In the genomic region with DNA sequence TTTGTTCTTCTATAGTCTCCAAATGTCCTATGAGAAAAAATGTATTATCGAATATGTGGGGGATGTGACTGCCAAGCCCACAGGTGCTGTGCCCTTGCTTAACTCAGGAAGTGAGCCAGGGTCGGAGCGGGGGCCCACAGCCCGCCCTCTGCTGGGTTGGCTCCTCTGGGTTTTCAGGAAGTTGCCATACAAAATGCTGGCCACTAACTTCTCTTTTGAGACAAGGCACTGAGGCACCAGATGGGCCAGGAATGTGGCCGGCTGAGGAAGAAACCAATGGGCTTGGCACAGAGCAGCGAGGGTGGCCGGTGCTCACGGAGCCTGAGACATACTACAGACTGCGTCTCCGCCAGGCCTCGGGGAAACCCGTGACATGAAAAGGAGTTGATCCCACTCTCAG, we compare ENCODE assay signal across 10 cellular contexts. TPM values are rescaled to one million over a fixed set of nuclear protein-coding genes. Genes with fewer than 3 reads are reported as not detected.
DNase-seq lines count a peak whose midpoint lies in the region; ATAC-seq and TF ChIP-seq lines count a peak whose summit lies in the region.
"Had no signal": no experiment of that assay in that cellular context is flagged by ENCODE, and none has a peak within 500 bp of the region (broad histone marks: within the 10 kb centered on the region; RNA-seq: fewer than 3 reads in every experiment).

No MANE protein-coding gene starts in this region.

- H3K4me3 Mint-ChIP-seq in activated T-cell treated with anti-CD3 and anti-CD28 coated beads, Interleukin-2, amount 50 U/mL, for 72 hours: peak overlapping the region in 1 of 2 donors; percentile 33
- H3K4me3 Mint-ChIP-seq in mesothelial cell of epicardium (no peak overlapping the region), HFFc6 (no peak overlapping the region)

- 55 to 86% methylated on average over 4 to 12 of the region's 12 CpGs for WGBS in transverse colon (ENCODE audit: low coverage in 1 of 2), 2 donors

- H3K27me3 ChIP-seq in transverse colon: no peaks in the 10 kb centered on the region
- H3K27me3 ChIP-seq in SJCRH30: no peaks in the 10 kb centered on the region

- no peak for TF ChIP-seq EP300 in transverse colon (IDR thresholded peaks at IDR 0.05; ENCODE audit: low read depth)

- H3K9me3 Mint-ChIP-seq in activated T-cell treated with anti-CD3 and anti-CD28 coated beads, Interleukin-2, amount 50 U/mL, for 72 hours: no peaks in the 10 kb centered on the region
- H3K9me3 Mint-ChIP-seq in mesothelial cell of epicardium (no peaks in the 10 kb centered on the region), HFFc6 (no peaks in the 10 kb centered on the region)

- H3K36me3 ChIP-seq in transverse colon (peaks cover 0 to 12% (median 6%) of the 10 kb centered on the region in 4 donors), SJCRH30 (peaks cover 2% of the 10 kb centered on the region; the same call in 1 of the 2 replicates)

- H3K4me1 ChIP-seq in transverse colon (peaks cover 0 to 56% (median 7%) of the 10 kb centered on the region in 4 donors), SJCRH30 (peaks cover 10% of the 10 kb centered on the region)

- ATAC-seq in activated T-cell treated with anti-CD3 and anti-CD28 coated beads, Interleukin-2, amount 50 U/mL, for 72 hours (replicated peaks in 1 of 2): no peak

- DNase-seq in activated T-cell treated with anti-CD3 and anti-CD28 coated beads, Interleukin-2, amount 50 U/mL, for 72 hours: no peak
- DNase-seq in activated T-cell treated with anti-CD3 and anti-CD28 coated beads, Interleukin-2, amount 50 U/mL, for 48 hours: no peak
- DNase-seq in cerebellar cortex (ENCODE audit: low spot score) (peak; percentile 95), mesothelial cell of epicardium (ENCODE audit: low spot score in 2 of 2, unreplicated experiment in 2 of 2) (no peak), transverse colon (peak; percentile 30), NCI-H524 (lab: John Stamatoyannopoulos, UW) (no peak), HFFc6 (no peak), SJCRH30 (no peak)
- DNase-seq: GM23248; stimulated activated CD4-positive, alpha-beta T cell treated with anti-CD3 and anti-CD28 coated beads, Interleukin-4, amount 100 ng/mL, for 1 hour had no signal

- no peaks in the 10 kb centered on the region for H3K27me3 Mint-ChIP-seq in activated T-cell treated with anti-CD3 and anti-CD28 coated beads, Interleukin-2, amount 50 U/mL, for 72 hours (ENCODE audit: low read depth)
- no peaks in the 10 kb centered on the region for H3K27me3 Mint-ChIP-seq in mesothelial cell of epicardium (ENCODE audit: low read depth)
- H3K27me3 Mint-ChIP-seq in HFFc6 (ENCODE audit: insufficient read depth): no peaks in the 10 kb centered on the region

- peak overlapping the region; percentile 86 for H3K27ac Mint-ChIP-seq in activated T-cell treated with anti-CD3 and anti-CD28 coated beads, Interleukin-2, amount 50 U/mL, for 72 hours
- H3K27ac Mint-ChIP-seq in mesothelial cell of epicardium: peak overlapping the region; percentile 1
- no peak overlapping the region for H3K27ac Mint-ChIP-seq in HFFc6

- intact Hi-C loops in transverse colon (cut with DNase I; ENCODE audit: low total_unique reads): no loop called here

- H3K36me3 Mint-ChIP-seq in activated T-cell treated with anti-CD3 and anti-CD28 coated beads, Interleukin-2, amount 50 U/mL, for 72 hours (ENCODE audit: insufficient read depth in 2 of 2): peaks cover 9 to 34% of the 10 kb centered on the region in 2 donors
- H3K36me3 Mint-ChIP-seq in mesothelial cell of epicardium (peaks cover 18% of the 10 kb centered on the region), HFFc6 (ENCODE audit: low read depth) (peaks cover 14% of the 10 kb centered on the region)

- H3K4me3 ChIP-seq in transverse colon (no peak overlapping the region), SJCRH30 (no peak overlapping the region)
- H3K4me3 ChIP-seq: GM23248 had no signal

- H3K9me3 ChIP-seq in transverse colon (no peaks in the 10 kb centered on the region), SJCRH30 (replicated peaks) (no peaks in the 10 kb centered on the region)

- in situ Hi-C loops in transverse colon (cut with MboI; ENCODE audit: low pct_ligation_motif_present in 1 of 4, low pct_unique_long_range_greater_than_20kb in 1 of 4, low sequenced_read_pairs in 3 of 4): no loop called here

- TF ChIP-seq CTCF in mesothelial cell of epicardium (IDR thresholded peaks at IDR 0.05; ENCODE audit: unreplicated experiment) (no peak), transverse colon (IDR thresholded peaks at IDR 0.05) (no peak), HFFc6 (IDR thresholded peaks at IDR 0.05) (no peak)

- H3K4me1 Mint-ChIP-seq in activated T-cell treated with anti-CD3 and anti-CD28 coated beads, Interleukin-2, amount 50 U/mL, for 72 hours (ENCODE audit: low read depth): peaks cover 73% of the 10 kb centered on the region
- H3K4me1 Mint-ChIP-seq in mesothelial cell of epicardium: peaks cover 12% of the 10 kb centered on the region
- peaks cover 8% of the 10 kb centered on the region for H3K4me1 Mint-ChIP-seq in HFFc6 (ENCODE audit: low read depth)

- TF ChIP-seq POLR2A in transverse colon (IDR thresholded peaks at IDR 0.05): no peak

- peak overlapping the region; percentile 28 to 54 (median 34) for H3K27ac ChIP-seq in transverse colon
- H3K27ac ChIP-seq in SJCRH30: no peak overlapping the region; the same call in 1 of the 2 replicates
- H3K27ac ChIP-seq: GM23248 had no signal

RNA-seq across cellular contexts. Expression of a gene that starts 58.9 kb away (rescaled TPM):
- total RNA-seq in activated T-cell treated with anti-CD3 and anti-CD28 coated beads, Interleukin-2, amount 50 U/mL, for 72 hours: 10 to 100 TPM; 30.0 to 37.7 TPM
- total RNA-seq in mesothelial cell of epicardium (40.7 to 43.0 TPM (median 42.0 TPM) in 3 replicates), transverse colon (100 to 1,000 TPM in 1 of 4 donors, 10 to 100 TPM in 3; 41.0 to 110 (median 50.0) TPM)
- total RNA-seq in HFFc6 (2021; fragmentation: NEBNext Ultra II Directional; extraction: Animal tissue kit (Norgen Biotek cat#: 25700)): 10 to 100 TPM in 5 of 6 experiments, 1 to 10 TPM in 1; 9.3 to 10.6 (median 10.4) TPM
- total RNA-seq in SJCRH30 (2014; rRNA removed; shearing (Covaris generic)): 9.4 and 10.0 TPM in 2 replicates

Comparison
In these comparisons a context has a peak if more than half of its experiments do, and no peak if none do; other contexts are left out.
1. DNase-seq: peak in cerebellar cortex (single experiment) and transverse colon (single experiment); none in activated T-cell treated with anti-CD3 and anti-CD28 coated beads, Interleukin-2, amount 50 U/mL, for 72 hours (0 of 2), activated T-cell treated with anti-CD3 and anti-CD28 coated beads, Interleukin-2, amount 50 U/mL, for 48 hours (0 of 2), mesothelial cell of epicardium (0 of 2), NCI-H524 (0 of 2), HFFc6 (single experiment) and SJCRH30 (0 of 2).